In genomic region chr14:71720978-71721624, GRCh38 we compare ENCODE assay signal across 8 cellular contexts.
DNase-seq lines count a peak whose midpoint lies in the region; ATAC-seq, FAIRE-seq and TF ChIP-seq lines count a peak whose summit lies in the region.

No MANE protein-coding gene starts in this region.

- no peaks in the 10 kb centered on the region for H3K27me3 ChIP-seq in BE2C
- H3K27me3 ChIP-seq in body of pancreas, result no peaks in the 10 kb centered on the region
- no peaks in the 10 kb centered on the region for H3K27me3 ChIP-seq in upper lobe of right lung

- intact Hi-C loops in body of pancreas (cut with DNase I), result no loop called here
- intact Hi-C loops in upper lobe of right lung (cut with DNase I), result no loop called here

- DNase-seq in BE2C, result peak; percentile 65
- no peak for DNase-seq in GM12891 (ENCODE audit: insufficient read length, low spot score)
- DNase-seq in NCI-H526 (lab: John Stamatoyannopoulos, UW), result peak; percentile 33 to 76
- peak in 3 of 4 donors; percentile 18 to 34 (median 30) for DNase-seq in body of pancreas
- peak; percentile 85 for DNase-seq in islet precursor cell
- no peak for DNase-seq in upper lobe of right lung
- no peak for DNase-seq in activated gamma-delta T cell treated with Interleukin-2 at 50 U/mL for 16 hours

- H3K4me3 ChIP-seq in BE2C (ENCODE audit: low read depth, low read length) (no peak overlapping the region), body of pancreas (no peak overlapping the region), upper lobe of right lung (no peak overlapping the region)

- peaks cover 5% of the 10 kb centered on the region; the same call in 1 of the 2 replicates for H3K36me3 ChIP-seq in BE2C
- peaks cover 0 to 1% of the 10 kb centered on the region in 2 donors for H3K36me3 ChIP-seq in body of pancreas (replicated peaks in 1 of 2; ENCODE audit: insufficient read depth in 1 of 2, low read depth in 2 of 2)
- H3K36me3 ChIP-seq in upper lobe of right lung, result peaks cover 15% of the 10 kb centered on the region

- H3K4me1 ChIP-seq in BE2C (no peaks in the 10 kb centered on the region), body of pancreas (peaks cover 3% of the 10 kb centered on the region), upper lobe of right lung (no peaks in the 10 kb centered on the region)

- no peak for TF ChIP-seq POLR2A in GM12891 (IDR thresholded peaks at IDR 0.05; ENCODE audit: low read depth, low read length)
- TF ChIP-seq POLR2A in body of pancreas (IDR thresholded peaks at IDR 0.05), result no peak

- H3K9me3 ChIP-seq in BE2C, result no peaks in the 10 kb centered on the region
- no peaks in the 10 kb centered on the region for H3K9me3 ChIP-seq in body of pancreas
- no peaks in the 10 kb centered on the region for H3K9me3 ChIP-seq in upper lobe of right lung

- FAIRE-seq in GM12891 (lab: Jason Lieb, UNC), result peak; percentile 72

- H3K27ac ChIP-seq in body of pancreas, result no peak overlapping the region
- H3K27ac ChIP-seq in upper lobe of right lung, result no peak overlapping the region

- peak; percentile 35 for ATAC-seq in body of pancreas
- peak; percentile 88 for ATAC-seq in upper lobe of right lung
- no peak for ATAC-seq in GM18517 (IDR thresholded peaks at IDR 0.05; ENCODE audit: unreplicated experiment)

- 92 to 93% methylated on average over 6 to 9 of the region's 9 CpGs for WGBS in body of pancreas, 2 donors

- TF ChIP-seq CTCF in BE2C (IDR thresholded peaks at IDR 0.05; ENCODE audit: low read depth, low read length) (peak; percentile 87), body of pancreas (IDR thresholded peaks at IDR 0.05) (peak in 6 of 7 experiments; percentile 18 to 40 (median 31)), upper lobe of right lung (IDR thresholded peaks at IDR 0.05) (peak; percentile 54)

TF ChIP-seq in GM12891, 5 proteins besides CTCF, POLR2A, EP300 and RAD21:
- TF ChIP-seq SPI1 (IDR thresholded peaks at IDR 0.05; ENCODE audit: low read depth, low read length) (no peak), POLR2AphosphoS5 (IDR thresholded peaks at IDR 0.05; ENCODE audit: low read depth, low read length) (no peak), PAX5 (IDR thresholded peaks at IDR 0.05; ENCODE audit: insufficient read depth, low read length, severe bottlenecking) (no peak), POU2F2 (IDR thresholded peaks at IDR 0.05; ENCODE audit: low read depth, low read length) (no peak), TAF1 (IDR thresholded peaks at IDR 0.05; ENCODE audit: low read depth, low read length) (no peak)

Comparison
In these comparisons a context has a peak if more than half of its experiments do, and no peak if none do; other contexts are left out.
1. DNase-seq: peak in BE2C (single experiment), NCI-H526 (2 of 2), body of pancreas (3 of 4) and islet precursor cell (single experiment); none in GM12891 (single experiment), upper lobe of right lung (single experiment) and activated gamma-delta T cell treated with Interleukin-2 at 50 U/mL for 16 hours (single experiment).
2. CTCF ChIP-seq: peak in every context shown above with its lines; median percentile 87 in BE2C; 54 in upper lobe of right lung; 31 in body of pancreas.